1 cellular context compared by ENCODE assay signal in the genomic region with DNA sequence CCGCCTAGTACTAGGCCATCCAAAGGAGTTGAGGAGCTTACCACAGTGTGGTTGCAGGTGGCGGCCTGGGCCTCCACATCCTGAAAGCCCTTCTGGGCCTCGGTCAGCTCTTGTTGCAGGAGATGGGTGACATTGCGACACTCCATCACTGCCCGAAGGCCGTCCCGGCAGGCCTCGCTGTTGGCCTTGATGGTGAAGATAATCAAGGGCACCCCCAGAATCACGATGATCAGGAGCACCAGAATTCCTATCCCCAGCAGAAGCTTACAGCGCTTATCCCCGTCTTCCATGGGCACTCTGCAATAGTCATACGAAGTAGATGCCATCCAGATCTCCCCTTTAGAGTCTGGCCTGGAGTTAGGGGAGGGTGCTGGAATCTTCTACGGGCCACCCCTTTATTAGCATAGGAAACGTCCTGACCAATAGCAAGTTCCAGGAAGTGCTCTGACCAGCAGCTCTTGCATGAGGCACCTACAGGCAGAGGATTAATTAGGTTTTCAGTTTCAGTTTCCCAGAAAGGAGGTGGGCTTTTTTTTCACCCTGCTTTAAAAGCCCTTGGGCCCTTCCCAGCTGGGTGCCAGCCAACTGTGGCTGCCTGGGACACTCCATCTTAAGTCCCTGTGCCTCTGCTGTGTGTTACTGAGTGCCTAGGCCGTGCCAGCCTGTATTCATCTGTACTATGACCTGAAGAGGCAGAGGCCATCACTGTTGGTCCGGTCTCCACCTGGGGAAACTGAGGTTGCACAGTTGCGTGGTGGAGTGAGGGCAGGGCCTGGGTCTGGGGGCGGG.
TF ChIP-seq lines count a peak whose summit lies in the region.

A gene with protein sequence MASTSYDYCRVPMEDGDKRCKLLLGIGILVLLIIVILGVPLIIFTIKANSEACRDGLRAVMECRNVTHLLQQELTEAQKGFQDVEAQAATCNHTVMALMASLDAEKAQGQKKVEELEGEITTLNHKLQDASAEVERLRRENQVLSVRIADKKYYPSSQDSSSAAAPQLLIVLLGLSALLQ (minus strand): TSS at position 381 of the 789 bp plus-strand sequence. CDS start 55 bp downstream, at position 326.

TF ChIP-seq in HepG2, 621 proteins besides CTCF, POLR2A, EP300 and RAD21 (continued from another document and continues in another):
- no peak for TF ChIP-seq GATAD2A (CRISPR knock-in tag; IDR thresholded peaks at IDR 0.05)
- TF ChIP-seq KDM5B (CRISPR knock-in tag; IDR thresholded peaks at IDR 0.05; ENCODE audit: borderline replicate concordance) = peak; percentile 35; the same call in 1 of the 2 replicates
- TF ChIP-seq ZNF256 (CRISPR knock-in tag; conservative IDR thresholded peaks at IDR 0.05) = no peak
- TF ChIP-seq BRCA1 (CRISPR knock-in tag; IDR thresholded peaks at IDR 0.05) = no peak; the same call in 1 of the 2 replicates
- no peak for TF ChIP-seq ZSCAN31 (CRISPR knock-in tag; IDR thresholded peaks at IDR 0.05; ENCODE audit: low read depth)
- no peak; the same call in 1 of the 2 replicates for TF ChIP-seq NR2F6 (IDR thresholded peaks at IDR 0.05)
- TF ChIP-seq NR2F6 (CRISPR knock-in tag; IDR thresholded peaks at IDR 0.05) = no peak
- TF ChIP-seq, protein P1, sequence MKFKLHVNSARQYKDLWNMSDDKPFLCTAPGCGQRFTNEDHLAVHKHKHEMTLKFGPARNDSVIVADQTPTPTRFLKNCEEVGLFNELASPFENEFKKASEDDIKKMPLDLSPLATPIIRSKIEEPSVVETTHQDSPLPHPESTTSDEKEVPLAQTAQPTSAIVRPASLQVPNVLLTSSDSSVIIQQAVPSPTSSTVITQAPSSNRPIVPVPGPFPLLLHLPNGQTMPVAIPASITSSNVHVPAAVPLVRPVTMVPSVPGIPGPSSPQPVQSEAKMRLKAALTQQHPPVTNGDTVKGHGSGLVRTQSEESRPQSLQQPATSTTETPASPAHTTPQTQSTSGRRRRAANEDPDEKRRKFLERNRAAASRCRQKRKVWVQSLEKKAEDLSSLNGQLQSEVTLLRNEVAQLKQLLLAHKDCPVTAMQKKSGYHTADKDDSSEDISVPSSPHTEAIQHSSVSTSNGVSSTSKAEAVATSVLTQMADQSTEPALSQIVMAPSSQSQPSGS (CRISPR knock-in tag; IDR thresholded peaks at IDR 0.05) = peak; percentile 67; the same call in 1 of the 2 replicates
- no peak for TF ChIP-seq PCBP1 (IDR thresholded peaks at IDR 0.05; ENCODE audit: borderline replicate concordance, low read depth, low read length)
- no peak for TF ChIP-seq KLF12 (CRISPR knock-in tag; IDR thresholded peaks at IDR 0.05; ENCODE audit: borderline replicate concordance)
- peak; percentile 55; the same call in 1 of the 2 replicates for TF ChIP-seq REPIN1 (CRISPR knock-in tag; IDR thresholded peaks at IDR 0.05; ENCODE audit: borderline replicate concordance, low read depth)
- TF ChIP-seq, protein P2, sequence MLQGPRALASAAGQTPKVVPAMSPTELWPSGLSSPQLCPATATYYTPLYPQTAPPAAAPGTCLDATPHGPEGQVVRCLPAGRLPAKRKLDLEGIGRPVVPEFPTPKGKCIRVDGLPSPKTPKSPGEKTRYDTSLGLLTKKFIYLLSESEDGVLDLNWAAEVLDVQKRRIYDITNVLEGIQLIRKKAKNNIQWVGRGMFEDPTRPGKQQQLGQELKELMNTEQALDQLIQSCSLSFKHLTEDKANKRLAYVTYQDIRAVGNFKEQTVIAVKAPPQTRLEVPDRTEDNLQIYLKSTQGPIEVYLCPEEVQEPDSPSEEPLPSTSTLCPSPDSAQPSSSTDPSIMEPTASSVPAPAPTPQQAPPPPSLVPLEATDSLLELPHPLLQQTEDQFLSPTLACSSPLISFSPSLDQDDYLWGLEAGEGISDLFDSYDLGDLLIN (CRISPR knock-in tag; IDR thresholded peaks at IDR 0.05; ENCODE audit: borderline replicate concordance) = no peak
- no peak for TF ChIP-seq RFX5 (IDR thresholded peaks at IDR 0.05; ENCODE audit: low read depth, low read length)
- TF ChIP-seq HNRNPL (IDR thresholded peaks at IDR 0.05; ENCODE audit: low read depth, low read length) = no peak
- no peak for TF ChIP-seq ZNF296 (CRISPR knock-in tag; conservative IDR thresholded peaks at IDR 0.05)
- no peak for TF ChIP-seq ZBTB7A (CRISPR knock-in tag; IDR thresholded peaks at IDR 0.05)
- TF ChIP-seq ZSCAN5A (CRISPR knock-in tag; IDR thresholded peaks at IDR 0.05; ENCODE audit: borderline replicate concordance) = no peak
- no peak for TF ChIP-seq JARID2 (CRISPR knock-in tag; IDR thresholded peaks at IDR 0.05; ENCODE audit: insufficient replicate concordance)
- peak; percentile 27; the same call in 1 of the 2 replicates for TF ChIP-seq SALL1 (CRISPR knock-in tag; IDR thresholded peaks at IDR 0.05)
- peak; percentile 1; the same call in 1 of the 2 replicates for TF ChIP-seq ZBTB7B (CRISPR knock-in tag; IDR thresholded peaks at IDR 0.05)
- 0 out of 2 replicates have a peak, but pooled peaks have one; percentile 58 for TF ChIP-seq PRDM10 (CRISPR knock-in tag; IDR thresholded peaks at IDR 0.05; ENCODE audit: low read depth)
- TF ChIP-seq ZNF552 (CRISPR knock-in tag; IDR thresholded peaks at IDR 0.05; ENCODE audit: borderline replicate concordance) = no peak
- TF ChIP-seq, protein P3, sequence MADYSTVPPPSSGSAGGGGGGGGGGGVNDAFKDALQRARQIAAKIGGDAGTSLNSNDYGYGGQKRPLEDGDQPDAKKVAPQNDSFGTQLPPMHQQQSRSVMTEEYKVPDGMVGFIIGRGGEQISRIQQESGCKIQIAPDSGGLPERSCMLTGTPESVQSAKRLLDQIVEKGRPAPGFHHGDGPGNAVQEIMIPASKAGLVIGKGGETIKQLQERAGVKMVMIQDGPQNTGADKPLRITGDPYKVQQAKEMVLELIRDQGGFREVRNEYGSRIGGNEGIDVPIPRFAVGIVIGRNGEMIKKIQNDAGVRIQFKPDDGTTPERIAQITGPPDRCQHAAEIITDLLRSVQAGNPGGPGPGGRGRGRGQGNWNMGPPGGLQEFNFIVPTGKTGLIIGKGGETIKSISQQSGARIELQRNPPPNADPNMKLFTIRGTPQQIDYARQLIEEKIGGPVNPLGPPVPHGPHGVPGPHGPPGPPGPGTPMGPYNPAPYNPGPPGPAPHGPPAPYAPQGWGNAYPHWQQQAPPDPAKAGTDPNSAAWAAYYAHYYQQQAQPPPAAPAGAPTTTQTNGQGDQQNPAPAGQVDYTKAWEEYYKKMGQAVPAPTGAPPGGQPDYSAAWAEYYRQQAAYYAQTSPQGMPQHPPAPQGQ (CRISPR knock-in tag; IDR thresholded peaks at IDR 0.05; ENCODE audit: borderline replicate concordance) = no peak
- TF ChIP-seq FOXO4 (CRISPR knock-in tag; conservative IDR thresholded peaks at IDR 0.05) = no peak
- TF ChIP-seq ZC3H13 (CRISPR knock-in tag; IDR thresholded peaks at IDR 0.05) = no peak
- no peak for TF ChIP-seq ZFP36 (IDR thresholded peaks at IDR 0.05; ENCODE audit: borderline replicate concordance, low read depth, low read length, partially characterized antibody)
- peak; percentile 62 for TF ChIP-seq NFYC (CRISPR knock-in tag; IDR thresholded peaks at IDR 0.05)
- TF ChIP-seq ZNF572 (CRISPR knock-in tag; IDR thresholded peaks at IDR 0.05) = no peak; the same call in 1 of the 2 replicates
- no peak for TF ChIP-seq GABPA (IDR thresholded peaks at IDR 0.05; ENCODE audit: low read depth, low read length)
- 0 out of 2 replicates have a peak, but pooled peaks have one; percentile 33 for TF ChIP-seq GABPA (CRISPR knock-in tag; IDR thresholded peaks at IDR 0.05; ENCODE audit: low read depth)
- no peak for TF ChIP-seq ZBTB40 (IDR thresholded peaks at IDR 0.05)
- TF ChIP-seq ZBTB40 (CRISPR knock-in tag; IDR thresholded peaks at IDR 0.05) = peak; percentile 75; the same call in 1 of the 2 replicates
- TF ChIP-seq ATF7-NPFF (CRISPR knock-in tag; IDR thresholded peaks at IDR 0.05; ENCODE audit: low read depth) = peak; percentile 44; the same call in 1 of the 2 replicates
